In genomic region chr15:22884344-22884743, GRCh38 we compare ENCODE assay signal across 11 cellular contexts. TPM values are rescaled to one million over a fixed set of nuclear protein-coding genes. Genes with fewer than 3 reads are reported as not detected.
DNase-seq lines count a peak whose midpoint lies in the region; ATAC-seq and TF ChIP-seq lines count a peak whose summit lies in the region.
"Had no signal": no experiment of that assay in that cellular context is flagged by ENCODE, and none has a peak within 500 bp of the region (broad histone marks: within the 10 kb centered on the region; RNA-seq: fewer than 3 reads in every experiment).

No MANE protein-coding gene starts in this region.

- peaks cover 2% of the 10 kb centered on the region for H3K4me1 Mint-ChIP-seq in progenitor cell of endocrine pancreas (ENCODE audit: low read depth)
- H3K4me1 Mint-ChIP-seq in stimulated activated effector memory CD8-positive, alpha-beta T cell treated with anti-CD3 and anti-CD28 coated beads, Interleukin-12 subunit alpha, Interleukin-12 subunit beta, amount 100 ng/mL, for 72 hours, result no peaks in the 10 kb centered on the region

- POLR2A ChIA-PET in SK-N-SH (lab: Yijun Ruan, JAX), result no interaction called here

- in situ Hi-C loops in brain microvascular endothelial cell (cut with HindIII; ENCODE audit: low pct_ligation_motif_present, low sequenced_read_pairs), result no loop called here

- peaks cover 4% of the 10 kb centered on the region; the same call in 1 of the 2 replicates for H3K79me2 ChIP-seq in SK-N-SH (ENCODE audit: insufficient read depth)

- H3K9me3 Mint-ChIP-seq in progenitor cell of endocrine pancreas (ENCODE audit: low read depth), result no peaks in the 10 kb centered on the region
- H3K9me3 Mint-ChIP-seq in stimulated activated effector memory CD8-positive, alpha-beta T cell treated with anti-CD3 and anti-CD28 coated beads, Interleukin-12 subunit alpha, Interleukin-12 subunit beta, amount 100 ng/mL, for 72 hours, result no peaks in the 10 kb centered on the region

- CTCF ChIA-PET in SK-N-SH (lab: Yijun Ruan, JAX), result no interaction called here

- no peaks in the 10 kb centered on the region for H3K9me3 ChIP-seq in SK-N-SH
- no peaks in the 10 kb centered on the region for H3K9me3 ChIP-seq in stomach
- H3K9me3 ChIP-seq: HAP-1 had no signal

- H3K27ac Mint-ChIP-seq in progenitor cell of endocrine pancreas, result no peak overlapping the region
- no peak overlapping the region for H3K27ac Mint-ChIP-seq in stimulated activated effector memory CD8-positive, alpha-beta T cell treated with anti-CD3 and anti-CD28 coated beads, Interleukin-12 subunit alpha, Interleukin-12 subunit beta, amount 100 ng/mL, for 72 hours

- TF ChIP-seq CTCF in SK-N-SH (IDR thresholded peaks at IDR 0.05), result peak; percentile 27; the same call in 1 of the 2 replicates
- peak; percentile 35 for TF ChIP-seq CTCF in brain microvascular endothelial cell (IDR thresholded peaks at IDR 0.05; ENCODE audit: low read depth, low read length, missing control alignments)
- TF ChIP-seq CTCF in progenitor cell of endocrine pancreas (IDR thresholded peaks at IDR 0.05; ENCODE audit: unreplicated experiment), result peak; percentile 34
- TF ChIP-seq CTCF in stomach (IDR thresholded peaks at IDR 0.05), result no peak

- no peak for DNase-seq in SK-N-SH
- DNase-seq in NAMALWA (ENCODE audit: low spot score), result peak; percentile 52
- no peak for DNase-seq in brain microvascular endothelial cell
- no peak for DNase-seq in progenitor cell of endocrine pancreas (ENCODE audit: low spot score, unreplicated experiment)
- no peak for DNase-seq in stimulated activated effector memory CD8-positive, alpha-beta T cell treated with anti-CD3 and anti-CD28 coated beads, Interleukin-12 subunit alpha, Interleukin-12 subunit beta, amount 100 ng/mL, for 72 hours (ENCODE audit: low spot score in 2 of 2)
- no peak for DNase-seq in stomach
- no peak for DNase-seq in stimulated activated CD4-positive, alpha-beta T cell treated with anti-CD3 and anti-CD28 coated beads, Interleukin-4, amount 100 ng/mL, for 4 hours
- DNase-seq: MM.1S, NCI-H774 had no signal

- intact Hi-C loops in stomach (cut with DNase I; ENCODE audit: low total_unique reads), result no loop called here

- peaks cover 21 to 28% of the 10 kb centered on the region in 2 experiments for H3K36me3 ChIP-seq in SK-N-SH (replicated peaks in 1 of 2; ENCODE audit: control insufficient read depth in 1 of 2, insufficient read depth in 2 of 2, low read length in 1 of 2)
- peaks cover 22% of the 10 kb centered on the region for H3K36me3 ChIP-seq in brain microvascular endothelial cell (replicated peaks)
- H3K36me3 ChIP-seq in stomach, result peaks cover 44 to 70% (median 69%) of the 10 kb centered on the region in 4 donors

- H3K27me3 ChIP-seq in SK-N-SH (ENCODE audit: insufficient read depth) (no peaks in the 10 kb centered on the region), brain microvascular endothelial cell (replicated peaks) (no peaks in the 10 kb centered on the region), stomach (no peaks in the 10 kb centered on the region)

- peaks cover 12% of the 10 kb centered on the region for H4K20me1 ChIP-seq in SK-N-SH (ENCODE audit: insufficient read depth)

- no peak overlapping the region for H3K27ac ChIP-seq in SK-N-SH (ENCODE audit: low read depth in 2 of 2, low read length in 1 of 2)
- no peak overlapping the region for H3K27ac ChIP-seq in brain microvascular endothelial cell
- H3K27ac ChIP-seq in stomach, result no peak overlapping the region

- peaks cover 14% of the 10 kb centered on the region for H3F3A ChIP-seq in SK-N-SH (replicated peaks; ENCODE audit: insufficient read depth)

- TF ChIP-seq EP300 in SK-N-SH (IDR thresholded peaks at IDR 0.05; ENCODE audit: borderline replicate concordance in 1 of 2, low read depth in 1 of 2, low read length in 1 of 2), result no peak
- TF ChIP-seq EP300 in stomach (IDR thresholded peaks at IDR 0.05), result no peak

- no peaks in the 10 kb centered on the region for H3K9me2 ChIP-seq in SK-N-SH

- no peak overlapping the region for H2AFZ ChIP-seq in SK-N-SH (ENCODE audit: low read depth)

- H3K9ac ChIP-seq in SK-N-SH, result no peak overlapping the region

- 80% methylated on average over 1 of the region's 1 CpG for WGBS in SK-N-SH (ENCODE audit: low lambda C conversion rate)
- 50 to 82% (median 68%) methylated on average over 1 of the region's 1 CpG for WGBS in stomach, 5 donors

- no peak overlapping the region for H3K4me3 Mint-ChIP-seq in progenitor cell of endocrine pancreas (ENCODE audit: low read depth)
- H3K4me3 Mint-ChIP-seq in stimulated activated effector memory CD8-positive, alpha-beta T cell treated with anti-CD3 and anti-CD28 coated beads, Interleukin-12 subunit alpha, Interleukin-12 subunit beta, amount 100 ng/mL, for 72 hours, result no peak overlapping the region

- TF ChIP-seq POLR2A in stomach (IDR thresholded peaks at IDR 0.05), result no peak

- TF ChIP-seq RAD21 in SK-N-SH (IDR thresholded peaks at IDR 0.05; ENCODE audit: low read length), result no peak

- peaks cover 24% of the 10 kb centered on the region for H3K36me3 Mint-ChIP-seq in progenitor cell of endocrine pancreas (ENCODE audit: insufficient read depth)
- no peaks in the 10 kb centered on the region for H3K36me3 Mint-ChIP-seq in stimulated activated effector memory CD8-positive, alpha-beta T cell treated with anti-CD3 and anti-CD28 coated beads, Interleukin-12 subunit alpha, Interleukin-12 subunit beta, amount 100 ng/mL, for 72 hours

- ATAC-seq in SK-N-SH treated with all-trans-retinoic acid at 6 μM for 48 hours, result no peak
- ATAC-seq in stimulated activated effector memory CD8-positive, alpha-beta T cell treated with anti-CD3 and anti-CD28 coated beads, Interleukin-12 subunit alpha, Interleukin-12 subunit beta, amount 100 ng/mL, for 72 hours, result no peak

- H3K27me3 Mint-ChIP-seq in progenitor cell of endocrine pancreas, result no peaks in the 10 kb centered on the region

- H3K4me3 ChIP-seq in SK-N-SH (ENCODE audit: low read depth in 2 of 2, low read length in 1 of 2) (no peak overlapping the region), brain microvascular endothelial cell (ENCODE audit: low read depth, low read length) (no peak overlapping the region), stomach (no peak overlapping the region)
- H3K4me3 ChIP-seq: HAP-1 had no signal

- no peak overlapping the region for H3K4me2 ChIP-seq in SK-N-SH

- H3K4me1 ChIP-seq in SK-N-SH (ENCODE audit: control insufficient read depth in 1 of 2, insufficient read depth in 2 of 2, low read depth in 1 of 2, low read length in 1 of 2) (peaks cover 0 to 8% of the 10 kb centered on the region in 2 experiments; a peak in 1 of 4 replicates), stomach (peaks cover 0 to 6% (median 0%) of the 10 kb centered on the region in 4 donors)
- H3K4me1 ChIP-seq: HAP-1 had no signal

TF ChIP-seq in SK-N-SH, 30 proteins besides CTCF, POLR2A, EP300 and RAD21 (continues in another document):
- TF ChIP-seq JUND (IDR thresholded peaks at IDR 0.05) (no peak), RCOR1 (IDR thresholded peaks at IDR 0.05; ENCODE audit: low read length) (no peak), PBX3 (IDR thresholded peaks at IDR 0.05) (no peak), EZH2phosphoT487 (IDR thresholded peaks at IDR 0.05; ENCODE audit: borderline replicate concordance, low read depth) (no peak), NFIC (IDR thresholded peaks at IDR 0.05; ENCODE audit: borderline replicate concordance) (no peak), USF1 (IDR thresholded peaks at IDR 0.05; ENCODE audit: borderline replicate concordance, low read depth) (no peak)

TF ChIP-seq in SK-N-SH treated with all-trans-retinoic acid at 6 μM for 48 hours, 23 proteins besides CTCF, POLR2A, EP300 and RAD21 (continues in another document):
- no peak for TF ChIP-seq CREB5 (CRISPR knock-in tag; IDR thresholded peaks at IDR 0.05; ENCODE audit: low read depth)
- TF ChIP-seq BACH2 (CRISPR knock-in tag; IDR thresholded peaks at IDR 0.05; ENCODE audit: borderline replicate concordance), result no peak
- TF ChIP-seq PPARA (CRISPR knock-in tag; IDR thresholded peaks at IDR 0.05; ENCODE audit: borderline replicate concordance), result no peak
- no peak for TF ChIP-seq TSHZ2 (CRISPR knock-in tag; IDR thresholded peaks at IDR 0.05)

RNA-seq across cellular contexts. Expression of gene NIPA2, which starts 45.9 kb away (rescaled TPM):
- polyA plus RNA-seq in SK-N-SH (2012; rRNA removed) (32.0 and 39.6 TPM in 2 replicates), stomach (10 to 100 TPM in 2 of 3 donors, 1 to 10 TPM in 1; 9.7 to 13.0 (median 12.5) TPM)
- polyA plus RNA-seq in SK-N-SH (2012; cell fraction: cytosol; rRNA removed), result 46.5 and 50.5 TPM in 2 replicates
- polyA plus RNA-seq in SK-N-SH (2012; cell fraction: nucleus; rRNA removed), result 14.7 and 16.1 TPM in 2 replicates
- total RNA-seq in progenitor cell of endocrine pancreas (34.3 and 42.0 TPM in 2 replicates), stomach (100 to 1,000 TPM in 1 of 5 donors, 10 to 100 TPM in 3, 1 to 10 TPM in 1; 1.2 to 280 (median 62.7) TPM)

Comparison
In these comparisons a context has a peak if more than half of its experiments do, and no peak if none do; other contexts are left out.
1. CTCF ChIP-seq: peak in SK-N-SH (single experiment), brain microvascular endothelial cell (single experiment) and progenitor cell of endocrine pancreas (single experiment); none in stomach (0 of 7).